Comparison of ENCODE assay signal across 27 cellular contexts in the genomic region with DNA sequence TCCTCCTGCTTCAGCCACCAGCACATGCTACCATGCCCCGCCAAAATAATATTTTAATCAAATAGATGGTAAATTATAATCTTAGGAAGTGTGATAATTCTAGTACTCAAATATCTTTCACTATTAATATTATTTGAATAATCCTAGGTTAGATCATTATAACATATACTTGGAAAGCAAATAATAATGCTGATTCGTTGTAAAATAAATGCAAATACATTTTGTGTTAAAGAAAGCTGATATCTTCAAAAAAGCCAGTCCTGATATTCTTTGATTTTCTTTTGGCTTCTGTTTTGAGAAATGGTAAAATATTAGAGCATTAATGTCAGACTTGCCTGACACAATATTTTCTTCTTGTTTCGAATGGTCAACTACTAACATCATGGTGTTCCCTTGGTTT.
"Had no signal": no experiment of that assay in that cellular context is flagged by ENCODE, and none has a peak within 500 bp of the region (broad histone marks: within the 10 kb centered on the region; RNA-seq: fewer than 3 reads in every experiment).

No MANE protein-coding gene starts in this region.

- H3K4me1 ChIP-seq: colonic mucosa, esophagus squamous epithelium, foreskin keratinocyte, heart left ventricle, heart right ventricle had no signal

- H3K27me3 ChIP-seq: colonic mucosa, dorsolateral prefrontal cortex, esophagus muscularis mucosa, esophagus squamous epithelium, foreskin keratinocyte, gastrocnemius medialis, gastroesophageal sphincter, heart left ventricle, heart right ventricle had no signal

- H3K4me3 ChIP-seq: colonic mucosa, coronary artery, dorsolateral prefrontal cortex, esophagus muscularis mucosa, esophagus squamous epithelium, gastrocnemius medialis, gastroesophageal sphincter, heart left ventricle, heart right ventricle had no signal

- H3K9me3 ChIP-seq: colonic mucosa, esophagus muscularis mucosa, esophagus squamous epithelium, gastrocnemius medialis, gastroesophageal sphincter had no signal

- ATAC-seq: effector memory CD8-positive, alpha-beta T cell; esophagus mucosa; foreskin keratinocyte; gastrocnemius medialis; gastroesophageal sphincter; heart left ventricle; heart right ventricle had no signal

- DNase-seq: colonic mucosa; cortex of kidney; dermis blood vessel endothelial cell; dorsolateral prefrontal cortex; effector CD4-positive, alpha-beta T cell; effector CD8-positive, alpha-beta T cell; effector memory CD4-positive, alpha-beta T cell; effector memory CD8-positive, alpha-beta T cell; endodermal cell; erythroblast; esophagus squamous epithelium; foreskin fibroblast; foreskin keratinocyte; gastrocnemius medialis; glutamatergic neuron; head of caudate nucleus; heart left ventricle; heart right ventricle had no signal

- H3K27ac ChIP-seq: colonic mucosa, coronary artery, epithelial cell of prostate, esophagus muscularis mucosa, esophagus squamous epithelium, foreskin keratinocyte, gastrocnemius medialis, gastroesophageal sphincter, heart left ventricle, heart right ventricle had no signal

- H3K36me3 ChIP-seq: colonic mucosa, esophagus muscularis mucosa, esophagus squamous epithelium, gastrocnemius medialis, gastroesophageal sphincter, heart left ventricle, heart right ventricle had no signal

- FAIRE-seq: colon, endometrium, endothelial cell of umbilical vein, frontal cortex had no signal
